ENCODE assay signal across 23 cellular contexts in the genomic region with DNA sequence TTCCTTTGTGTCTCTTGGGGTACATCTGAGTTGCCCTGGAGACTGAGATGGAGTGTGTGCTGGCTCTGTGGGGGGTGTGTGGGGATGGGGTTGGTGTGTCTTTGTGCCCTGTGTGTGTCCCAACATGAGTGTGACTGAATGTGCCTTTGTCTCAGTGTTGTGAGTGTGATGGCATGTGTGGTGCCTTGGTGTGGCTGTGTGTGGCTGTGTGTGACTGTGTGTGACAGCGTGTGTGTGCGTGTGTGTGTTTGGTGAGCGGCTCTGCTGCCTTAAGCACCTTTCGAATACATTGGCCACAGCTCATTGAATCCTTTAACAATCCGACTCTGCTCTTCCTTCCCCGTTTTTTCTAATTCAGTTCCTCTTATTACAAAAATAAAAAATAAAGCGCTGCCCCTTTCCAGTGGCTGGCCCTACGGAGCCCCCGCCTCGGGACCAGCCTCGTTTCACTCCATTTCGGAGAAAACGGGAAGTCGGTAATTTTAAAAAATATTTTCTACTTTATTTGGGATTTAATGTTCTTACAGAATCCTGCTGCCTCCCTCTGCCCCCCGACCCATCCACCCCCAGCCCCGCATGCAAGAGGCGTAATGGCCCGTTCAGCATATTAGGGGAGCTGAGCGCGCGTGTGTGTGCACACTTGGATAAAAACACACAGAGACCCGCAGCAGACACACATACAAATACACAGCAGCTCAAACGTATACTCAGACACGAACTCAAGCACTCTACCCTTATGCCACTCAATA.
"Had no signal": no experiment of that assay in that cellular context is flagged by ENCODE, and none has a peak within 500 bp of the region (broad histone marks: within the 10 kb centered on the region; RNA-seq: fewer than 3 reads in every experiment).

No MANE protein-coding gene starts in this region.

- H3K36me3 ChIP-seq: upper lobe of left lung, WERI-Rb-1 had no signal

- H3K4me3 Mint-ChIP-seq: activated CD4-positive, alpha-beta memory T cell treated with anti-CD3 and anti-CD28 coated beads for 36 hours; activated naive CD4-positive, alpha-beta T cell treated with anti-CD3 and anti-CD28 coated beads, Interleukin-2, amount 10 ng/mL, durations not matched to agents 7 days and 5 days; central memory CD8-positive, alpha-beta T cell; natural killer cell treated with Interleukin-12 subunit alpha and Interleukin-12 subunit beta and Interleukin-15 and Interleukin-18, amount 100 ng/mL, for 72 hours; stimulated activated memory B cell treated with anti-CD40 and anti-IgM and Interleukin-4, amounts not matched to agents 10 μg/mL and 1 μg/mL and 100 μg/mL, for 72 hours; stimulated activated naive CD8-positive, alpha-beta T cell treated with anti-CD3 and anti-CD28 coated beads, Interleukin-15, amount 100 ng/mL, for 72 hours; T-helper 17 cell had no signal

- H3K9me3 Mint-ChIP-seq: activated CD4-positive, alpha-beta memory T cell treated with anti-CD3 and anti-CD28 coated beads for 36 hours; activated naive CD4-positive, alpha-beta T cell treated with anti-CD3 and anti-CD28 coated beads, Interleukin-2, amount 10 ng/mL, durations not matched to agents 7 days and 5 days; central memory CD8-positive, alpha-beta T cell; natural killer cell treated with Interleukin-12 subunit alpha and Interleukin-12 subunit beta and Interleukin-15 and Interleukin-18, amount 100 ng/mL, for 72 hours; stimulated activated memory B cell treated with anti-CD40 and anti-IgM and Interleukin-4, amounts not matched to agents 10 μg/mL and 1 μg/mL and 100 μg/mL, for 72 hours; stimulated activated naive CD8-positive, alpha-beta T cell treated with anti-CD3 and anti-CD28 coated beads, Interleukin-15, amount 100 ng/mL, for 72 hours had no signal

- ATAC-seq: activated CD4-positive, CD25-positive, alpha-beta regulatory T cell treated with anti-CD3 and anti-CD28 coated beads, Interleukin-2, amount 50 U/mL, for 24 hours; stimulated activated memory B cell treated with anti-CD40 and anti-IgM and Interleukin-4, amounts not matched to agents 10 μg/mL and 1 μg/mL and 100 μg/mL, for 72 hours; stimulated activated naive CD8-positive, alpha-beta T cell treated with anti-CD3 and anti-CD28 coated beads, Interleukin-15, amount 100 ng/mL, for 72 hours; T-helper 17 cell had no signal

- H3K4me1 ChIP-seq: upper lobe of left lung had no signal

- H3K27ac Mint-ChIP-seq: activated CD4-positive, alpha-beta memory T cell treated with anti-CD3 and anti-CD28 coated beads for 36 hours; activated naive CD4-positive, alpha-beta T cell treated with anti-CD3 and anti-CD28 coated beads, Interleukin-2, amount 10 ng/mL, durations not matched to agents 7 days and 5 days; natural killer cell treated with Interleukin-12 subunit alpha and Interleukin-12 subunit beta and Interleukin-15 and Interleukin-18, amount 100 ng/mL, for 72 hours; progenitor cell of endocrine pancreas; stimulated activated memory B cell treated with anti-CD40 and anti-IgM and Interleukin-4, amounts not matched to agents 10 μg/mL and 1 μg/mL and 100 μg/mL, for 72 hours; stimulated activated naive CD8-positive, alpha-beta T cell treated with anti-CD3 and anti-CD28 coated beads, Interleukin-15, amount 100 ng/mL, for 72 hours; T-helper 17 cell had no signal

- H3K4me2 ChIP-seq: smooth muscle cell had no signal

- H3K36me3 Mint-ChIP-seq: activated CD4-positive, alpha-beta memory T cell treated with anti-CD3 and anti-CD28 coated beads for 36 hours; activated naive CD4-positive, alpha-beta T cell treated with anti-CD3 and anti-CD28 coated beads, Interleukin-2, amount 10 ng/mL, durations not matched to agents 7 days and 5 days; natural killer cell treated with Interleukin-12 subunit alpha and Interleukin-12 subunit beta and Interleukin-15 and Interleukin-18, amount 100 ng/mL, for 72 hours; stimulated activated memory B cell treated with anti-CD40 and anti-IgM and Interleukin-4, amounts not matched to agents 10 μg/mL and 1 μg/mL and 100 μg/mL, for 72 hours had no signal

- H3K9me3 ChIP-seq: upper lobe of left lung had no signal

- DNase-seq: activated CD4-positive, alpha-beta memory T cell treated with anti-CD3 and anti-CD28 coated beads for 36 hours; activated CD4-positive, alpha-beta T cell treated with anti-CD3 and anti-CD28 coated beads for 48 hours; activated gamma-delta T cell; activated naive CD4-positive, alpha-beta T cell treated with anti-CD3 and anti-CD28 coated beads, Interleukin-2, amount 10 ng/mL, durations not matched to agents 7 days and 5 days; amniotic stem cell; dermis blood vessel endothelial cell; effector CD8-positive, alpha-beta T cell; stimulated activated CD4-positive, alpha-beta T cell treated with anti-CD3 and anti-CD28 coated beads, Interleukin-1b, Interleukin-23, amount 100 ng/mL, for 48 hours; stimulated activated CD4-positive, alpha-beta T cell treated with anti-CD3 and anti-CD28 coated beads, Interleukin-4, amount 100 ng/mL, for 4 hours; stimulated activated CD8-positive, alpha-beta memory T cell treated with anti-CD3 and anti-CD28 coated beads, Interleukin-4, amount 100 ng/mL, for 48 hours; stimulated activated naive CD8-positive, alpha-beta T cell treated with anti-CD3 and anti-CD28 coated beads, Interleukin-15, amount 100 ng/mL, for 72 hours; substantia nigra; T-helper 17 cell; T1000; WERI-Rb-1 had no signal

- H3K4me3 ChIP-seq: smooth muscle cell, upper lobe of left lung had no signal

- H3K27ac ChIP-seq: epithelial cell of prostate, upper lobe of left lung, WERI-Rb-1 had no signal

- H3K4me1 Mint-ChIP-seq: activated naive CD4-positive, alpha-beta T cell treated with anti-CD3 and anti-CD28 coated beads, Interleukin-2, amount 10 ng/mL, durations not matched to agents 7 days and 5 days; central memory CD8-positive, alpha-beta T cell; stimulated activated memory B cell treated with anti-CD40 and anti-IgM and Interleukin-4, amounts not matched to agents 10 μg/mL and 1 μg/mL and 100 μg/mL, for 72 hours; stimulated activated naive CD8-positive, alpha-beta T cell treated with anti-CD3 and anti-CD28 coated beads, Interleukin-15, amount 100 ng/mL, for 72 hours had no signal
